Comparison of ENCODE assay signal across 31 cellular contexts in genomic region chr5:73228052-73228451, GRCh38. TPM values are rescaled to one million over a fixed set of nuclear protein-coding genes. Genes with fewer than 3 reads are reported as not detected.
DNase-seq lines count a peak whose midpoint lies in the region; ATAC-seq, FAIRE-seq and TF ChIP-seq lines count a peak whose summit lies in the region.
"Had no signal": no experiment of that assay in that cellular context is flagged by ENCODE, and none has a peak within 500 bp of the region (broad histone marks: within the 10 kb centered on the region; RNA-seq: fewer than 3 reads in every experiment).

No MANE protein-coding gene starts in this region.

- no peak overlapping the region for H3K27ac ChIP-seq in IMR-90 (ENCODE audit: insufficient read depth, low read length)
- H3K27ac ChIP-seq in esophagus muscularis mucosa (replicated peaks in 1 of 4), result no peak overlapping the region
- H3K27ac ChIP-seq in RWPE1, result no peak overlapping the region
- H3K27ac ChIP-seq: BLaER1 had no signal

- H3K4me3 ChIP-seq in IMR-90 (ENCODE audit: insufficient read depth, low read depth, low read length) (no peak overlapping the region), LNCaP clone FGC (ENCODE audit: low read depth, low read length) (no peak overlapping the region), esophagus muscularis mucosa (no peak overlapping the region)
- H3K4me3 ChIP-seq: BLaER1, GM12878 had no signal

- dilution Hi-C loops in IMR-90 (cut with HindIII; ENCODE audit: low sequenced_read_pairs, unreplicated experiment), result no loop called here

- H3K23ac ChIP-seq in IMR-90 (ENCODE audit: low read depth, low read length), result no peak overlapping the region

- no peaks in the 10 kb centered on the region for H4K20me1 ChIP-seq in IMR-90 (ENCODE audit: insufficient read depth, low read length)

- H3K4ac ChIP-seq in IMR-90 (ENCODE audit: low read depth, low read length), result no peak overlapping the region

- H3K9me3 ChIP-seq in IMR-90 (ENCODE audit: control insufficient read depth, insufficient read depth, low read length), result peaks cover 2% of the 10 kb centered on the region; the same call in 1 of the 2 replicates
- H3K9me3 ChIP-seq in esophagus muscularis mucosa, result no peaks in the 10 kb centered on the region
- H3K9me3 ChIP-seq: BE2C had no signal

- H3K14ac ChIP-seq in IMR-90 (replicated peaks; ENCODE audit: low read depth, low read length), result no peak overlapping the region

- in situ Hi-C loops in IMR-90 (cut with MboI; ENCODE audit: low sequenced_read_pairs), result loop anchor here (10.0 kb wide), 1 partner anchor 217 kb away; the partner anchor contains the start of gene FOXD1

- H3K4me1 Mint-ChIP-seq in nephron progenitor cell, result peaks cover 31% of the 10 kb centered on the region

- H2AK5ac ChIP-seq in IMR-90 (ENCODE audit: low read depth, low read length), result no peak overlapping the region

- no peak overlapping the region for H3K18ac ChIP-seq in IMR-90 (ENCODE audit: low read depth, low read length)

- no peak overlapping the region for H4K91ac ChIP-seq in IMR-90 (ENCODE audit: insufficient read depth, low read depth, low read length)

- DNase-seq in IMR-90 (no peak), LNCaP clone FGC (ENCODE audit: low read depth) (peak; percentile 59), esophagus muscularis mucosa (ENCODE audit: extremely low spot score) (peak; percentile 53), sciatic nerve (ENCODE audit: low spot score) (no peak), nephron progenitor cell (no peak), RWPE1 (ENCODE audit: low spot score) (no peak), islet precursor cell (no peak), GM12892 (ENCODE audit: insufficient read length) (no peak)
- DNase-seq: 8988T; ACHN; BE2C; C1 segment of cervical spinal cord; CD4-positive, alpha-beta memory T cell; CD4-positive, CD25-positive, alpha-beta regulatory T cell; CD8-positive, alpha-beta memory T cell; COR-L47; DMS 273 treated with DMSO at 0.1 percent for 48 hours; DMS153; DMS53; DMS79; DND-41; EL; GDM1 had no signal

- BruUV-seq in IMR-90 (replicated peaks; lab: Mats Ljungman, UMichigan), result no TSS peak

- FAIRE-seq in GM12892 (lab: Jason Lieb, UNC), result no peak
- FAIRE-seq: A204.1, GM12878 had no signal

- TF ChIP-seq CTCF in IMR-90 (conservative IDR thresholded peaks at IDR 0.05; ENCODE audit: low read depth, low read length), result no peak
- no peak for TF ChIP-seq CTCF in LNCaP clone FGC (IDR thresholded peaks at IDR 0.05; ENCODE audit: control insufficient read depth, extremely low read depth, insufficient read depth)
- TF ChIP-seq CTCF in esophagus muscularis mucosa (IDR thresholded peaks at IDR 0.05), result no peak
- TF ChIP-seq CTCF in nephron progenitor cell (IDR thresholded peaks at IDR 0.05), result no peak
- no peak for TF ChIP-seq CTCF in RWPE1 (conservative IDR thresholded peaks at IDR 0.05; ENCODE audit: low read depth)

- no peak overlapping the region for H2AFZ ChIP-seq in IMR-90 (replicated peaks; ENCODE audit: low read length, poor library complexity)

- no peak overlapping the region for H2BK120ac ChIP-seq in IMR-90 (ENCODE audit: low read depth, low read length)

- 90% methylated on average over 2 of the region's 7 CpGs; no CpG with 5 or more reads in 1 of the 2 experiments for WGBS in IMR-90 (ENCODE audit: extremely low coverage in 2 of 2, insufficient read length in 1 of 2), 2 experiments
- 67% methylated on average over 6 of the region's 7 CpGs for WGBS in esophagus muscularis mucosa

- H3K9me1 ChIP-seq in IMR-90 (ENCODE audit: insufficient read depth, low read length), result 0 out of 2 replicates have a peak, but pooled peaks cover 4% of the 10 kb centered on the region

- POLR2A ChIA-PET in IMR-90 (lab: Charles Lee; ENCODE audit: unreplicated experiment), result no interaction called here
- POLR2A ChIA-PET in RWPE1 (lab: Yijun Ruan, JAX; ENCODE audit: low non-redundant PET), result no interaction called here

- no peak overlapping the region for H2AK9ac ChIP-seq in IMR-90 (replicated peaks; ENCODE audit: low read depth, low read length, poor library complexity)

- no peak overlapping the region for H4K5ac ChIP-seq in IMR-90 (ENCODE audit: low read depth, low read length)

- H3K27me3 ChIP-seq in IMR-90 (ENCODE audit: control insufficient read depth, insufficient read depth, low read length), result no peaks in the 10 kb centered on the region
- peaks cover 0 to 51% (median 6%) of the 10 kb centered on the region in 4 donors for H3K27me3 ChIP-seq in esophagus muscularis mucosa

- H4K8ac ChIP-seq in IMR-90 (ENCODE audit: low read depth in 2 of 2, low read length in 2 of 2), result no peak overlapping the region

- no peak overlapping the region for H3K56ac ChIP-seq in IMR-90 (ENCODE audit: extremely low read depth, insufficient read depth, low read length)

- no peaks in the 10 kb centered on the region for H3K79me1 ChIP-seq in IMR-90 (ENCODE audit: low read depth in 1 of 2, low read length in 2 of 2)

- H2BK15ac ChIP-seq in IMR-90 (ENCODE audit: low read depth, low read length), result 0 out of 3 replicates have a peak overlapping the region, but pooled peaks have one; percentile 13

- no peaks in the 10 kb centered on the region for H3K9me3 Mint-ChIP-seq in nephron progenitor cell
- H3K9me3 Mint-ChIP-seq: CD4-positive, alpha-beta memory T cell; CD8-positive, alpha-beta memory T cell had no signal

- H3K4me1 ChIP-seq in IMR-90 (ENCODE audit: control insufficient read depth, insufficient read depth, low read length) (peaks cover 11% of the 10 kb centered on the region), esophagus muscularis mucosa (peaks cover 8 to 10% (median 9%) of the 10 kb centered on the region in 4 donors)
- H3K4me1 ChIP-seq: BE2C had no signal

- H3K27ac Mint-ChIP-seq in nephron progenitor cell, result no peak overlapping the region
- H3K27ac Mint-ChIP-seq: CD14-positive monocyte; CD4-positive, alpha-beta memory T cell; CD4-positive, CD25-positive, alpha-beta regulatory T cell; CD8-positive, alpha-beta memory T cell had no signal

- TF ChIP-seq RAD21 in IMR-90 (IDR thresholded peaks at IDR 0.05; ENCODE audit: low read length), result no peak

- intact Hi-C loops in IMR-90 (cut with micrococcal nuclease), result no loop called here
- intact Hi-C loops in esophagus muscularis mucosa (cut with DNase I), result no loop called here
- intact Hi-C loops in sciatic nerve (cut with DNase I), result no loop called here

- peaks cover 80% of the 10 kb centered on the region for H3K27me3 Mint-ChIP-seq in nephron progenitor cell (ENCODE audit: low read depth, poor library complexity)

- ATAC-seq in IMR-90 (ENCODE audit: low read depth) (no peak), sciatic nerve (peak; percentile 63)
- ATAC-seq: GM12878 had no signal

- TF ChIP-seq EP300 in esophagus muscularis mucosa (IDR thresholded peaks at IDR 0.05), result no peak

- H3K36me3 Mint-ChIP-seq in nephron progenitor cell (ENCODE audit: low read depth), result no peaks in the 10 kb centered on the region
- H3K36me3 Mint-ChIP-seq: CD4-positive, alpha-beta memory T cell; CD4-positive, CD25-positive, alpha-beta regulatory T cell; CD8-positive, alpha-beta memory T cell had no signal

- H3K4me3 Mint-ChIP-seq in nephron progenitor cell, result no peak overlapping the region
- H3K4me3 Mint-ChIP-seq: CD4-positive, alpha-beta memory T cell; CD4-positive, CD25-positive, alpha-beta regulatory T cell; CD8-positive, alpha-beta memory T cell had no signal

- H2BK20ac ChIP-seq in IMR-90 (ENCODE audit: low read depth, low read length), result no peak overlapping the region

- TF ChIP-seq POLR2A in IMR-90 (IDR thresholded peaks at IDR 0.05; ENCODE audit: low read depth, low read length) (no peak), esophagus muscularis mucosa (IDR thresholded peaks at IDR 0.05; ENCODE audit: low read depth) (no peak), GM12892 (IDR thresholded peaks at IDR 0.05; ENCODE audit: low read depth, low read length) (no peak)

- H3K36me3 ChIP-seq in IMR-90 (ENCODE audit: control insufficient read depth, insufficient read depth, low read length), result no peaks in the 10 kb centered on the region
- no peaks in the 10 kb centered on the region for H3K36me3 ChIP-seq in esophagus muscularis mucosa
- H3K36me3 ChIP-seq: BE2C, BLaER1 had no signal

- H3K9ac ChIP-seq in IMR-90 (ENCODE audit: low read depth, low read length), result no peak overlapping the region
- H3K9ac ChIP-seq: BLaER1 had no signal

- CTCF ChIA-PET in IMR-90 (lab: Yijun Ruan, JAX) (interaction anchor here (0.6 kb wide), 1 partner anchor 51 kb away, joined by 3 read pairs; no protein-coding TSS in a partner anchor), RWPE1 (lab: Yijun Ruan, JAX) (interaction anchor here (1.4 to 3.3 kb wide), 3 partner anchors 12 to 223 kb away, joined by 5 to 21 read pairs (median 9); no protein-coding TSS in a partner anchor)

- H3K4me2 ChIP-seq in IMR-90 (ENCODE audit: low read depth, low read length), result no peak overlapping the region
- H3K4me2 ChIP-seq: BLaER1 had no signal

- H2BK5ac ChIP-seq in IMR-90 (ENCODE audit: low read depth, low read length, poor library complexity, severe bottlenecking), result no peak overlapping the region

TF ChIP-seq in IMR-90, 13 proteins besides CTCF, POLR2A, EP300 and RAD21 (continues in another document):
- TF ChIP-seq MXI1 (IDR thresholded peaks at IDR 0.05; ENCODE audit: borderline replicate concordance, low read depth, low read length) (no peak), BHLHE40 (IDR thresholded peaks at IDR 0.05; ENCODE audit: low read depth, low read length) (no peak), CEBPB (IDR thresholded peaks at IDR 0.05; ENCODE audit: low read depth, low read length) (no peak), NFE2L2 (IDR thresholded peaks at IDR 0.05; ENCODE audit: low read depth, low read length) (no peak), USF2 (IDR thresholded peaks at IDR 0.05; ENCODE audit: low read depth, low read length) (no peak)

RNA-seq across cellular contexts. Expression of gene TMEM174, which starts 55.1 kb away (rescaled TPM):
- total RNA-seq in IMR-90 (2012; rRNA removed) (not detected in 2 replicates), esophagus muscularis mucosa (not detected), sciatic nerve (not detected)
- polyA plus RNA-seq in IMR-90 (2012; rRNA removed), result not detected in 2 replicates
- polyA plus RNA-seq in IMR-90 (2012; cell fraction: cytosol; rRNA removed), result not detected in 2 replicates
- polyA plus RNA-seq in IMR-90 (2012; cell fraction: nucleus; rRNA removed; ENCODE audit: low replicate concordance), result not detected in 2 replicates
- not detected for polyA plus RNA-seq in GM12892 (2012; ENCODE audit: missing spikeins)
- total RNA-seq: A673; CD4-positive, alpha-beta memory T cell; CD4-positive, CD25-positive, alpha-beta regulatory T cell; CD8-positive, alpha-beta memory T cell; Daoy; G401; GM12878 had no signal
- polyA plus RNA-seq: AG04450; CD14-positive monocyte; CD4-positive, alpha-beta memory T cell; CD4-positive, CD25-positive, alpha-beta regulatory T cell; CD8-positive, alpha-beta memory T cell; GM12878 had no signal

Comparison
In these comparisons a context has a peak if more than half of its experiments do, and no peak if none do; other contexts are left out.
1. DNase-seq: peak in LNCaP clone FGC (single experiment) and esophagus muscularis mucosa (single experiment); none in IMR-90 (single experiment), sciatic nerve (single experiment), nephron progenitor cell (single experiment), RWPE1 (single experiment), islet precursor cell (single experiment) and GM12892 (single experiment).